In the genomic region with DNA sequence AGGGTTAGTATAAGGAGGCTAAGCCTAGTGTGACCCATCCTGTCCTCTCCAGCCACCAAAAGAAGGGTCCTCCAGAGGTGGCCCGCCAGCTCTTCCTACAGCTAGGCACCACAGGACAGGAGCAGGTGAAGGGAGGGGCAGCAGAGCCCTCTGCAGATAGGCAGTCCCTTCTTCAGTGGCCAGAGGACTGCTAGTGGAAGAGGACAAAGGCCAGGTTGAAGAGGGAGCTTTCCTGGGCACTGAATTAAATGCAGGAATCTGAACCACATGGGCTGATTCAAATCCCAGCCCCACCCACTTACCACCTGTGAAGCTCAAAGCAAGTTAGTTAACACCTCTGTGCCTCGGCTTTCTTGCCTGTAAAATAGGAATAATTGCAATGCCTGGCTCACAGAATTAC, we compare ENCODE assay signal across 24 cellular contexts.
"Had no signal": no experiment of that assay in that cellular context is flagged by ENCODE, and none has a peak within 500 bp of the region (broad histone marks: within the 10 kb centered on the region; RNA-seq: fewer than 3 reads in every experiment).

No MANE protein-coding gene starts in this region.

- H3K27me3 ChIP-seq: gastrocnemius medialis, pancreas, thyroid gland had no signal

- H3K27me3 Mint-ChIP-seq: natural killer cell treated with Interleukin-12 subunit alpha and Interleukin-12 subunit beta and Interleukin-15 and Interleukin-18, amount 100 ng/mL, for 72 hours had no signal

- H3K9me3 ChIP-seq: esophagus muscularis mucosa, gastrocnemius medialis, left ventricle myocardium inferior, lower lobe of right lung, pancreas, suprapubic skin, thyroid gland had no signal

- H3K36me3 ChIP-seq: esophagus muscularis mucosa, gastrocnemius medialis, left ventricle myocardium inferior, lower lobe of right lung, pancreas, suprapubic skin, thyroid gland had no signal

- FAIRE-seq: kidney, pancreas had no signal

- H3K4me1 Mint-ChIP-seq: memory B cell; stimulated activated effector memory CD8-positive, alpha-beta T cell treated with anti-CD3 and anti-CD28 coated beads, Interleukin-12 subunit alpha, Interleukin-12 subunit beta, amount 100 ng/mL, for 72 hours had no signal

- DNase-seq: effector memory CD4-positive, alpha-beta T cell; gastrocnemius medialis; glutamatergic neuron; kidney; left cardiac atrium; left ventricle myocardium inferior; lower lobe of right lung; midbrain; occipital lobe; pancreas; right cardiac atrium; stimulated activated CD4-positive, alpha-beta T cell treated with anti-CD3 and anti-CD28 coated beads, Interleukin-4, amount 100 ng/mL, for 1 hour; stimulated activated CD8-positive, alpha-beta memory T cell treated with anti-CD3 and anti-CD28 coated beads, Interleukin-4, amount 100 ng/mL, for 48 hours; stimulated activated naive CD8-positive, alpha-beta T cell treated with anti-CD3 and anti-CD28 coated beads, Interleukin-15, Interleukin-2, amounts not matched to agents 100 U/mL and 50 U/mL, for 24 hours; thyroid gland had no signal

- H3K4me1 ChIP-seq: lower lobe of right lung, pancreas, suprapubic skin had no signal

- H3K4me2 ChIP-seq: smooth muscle cell had no signal

- H3K9me3 Mint-ChIP-seq: stimulated activated effector memory CD8-positive, alpha-beta T cell treated with anti-CD3 and anti-CD28 coated beads, Interleukin-12 subunit alpha, Interleukin-12 subunit beta, amount 100 ng/mL, for 72 hours; type B pancreatic cell had no signal

- H3K27ac ChIP-seq: epithelial cell of prostate, esophagus muscularis mucosa, gastrocnemius medialis, left ventricle myocardium inferior, lower lobe of right lung, pancreas, suprapubic skin, thyroid gland had no signal

- H3K4me3 ChIP-seq: esophagus muscularis mucosa, gastrocnemius medialis, left ventricle myocardium inferior, lower lobe of right lung, pancreas, smooth muscle cell, suprapubic skin, thyroid gland had no signal

- H3K27ac Mint-ChIP-seq: memory B cell; natural killer cell treated with Interleukin-12 subunit alpha and Interleukin-12 subunit beta and Interleukin-15 and Interleukin-18, amount 100 ng/mL, for 72 hours; progenitor cell of endocrine pancreas; stimulated activated effector memory CD8-positive, alpha-beta T cell treated with anti-CD3 and anti-CD28 coated beads, Interleukin-12 subunit alpha, Interleukin-12 subunit beta, amount 100 ng/mL, for 72 hours; type B pancreatic cell had no signal

- H3K36me3 Mint-ChIP-seq: memory B cell; natural killer cell treated with Interleukin-12 subunit alpha and Interleukin-12 subunit beta and Interleukin-15 and Interleukin-18, amount 100 ng/mL, for 72 hours; type B pancreatic cell had no signal

- H3K4me3 Mint-ChIP-seq: memory B cell; natural killer cell treated with Interleukin-12 subunit alpha and Interleukin-12 subunit beta and Interleukin-15 and Interleukin-18, amount 100 ng/mL, for 72 hours; stimulated activated effector memory CD8-positive, alpha-beta T cell treated with anti-CD3 and anti-CD28 coated beads, Interleukin-12 subunit alpha, Interleukin-12 subunit beta, amount 100 ng/mL, for 72 hours; type B pancreatic cell had no signal

- ATAC-seq: gastrocnemius medialis; left cardiac atrium; lower lobe of right lung; natural killer cell treated with Interleukin-12 subunit alpha and Interleukin-12 subunit beta and Interleukin-15 and Interleukin-18, amount 100 ng/mL, for 72 hours; pancreas; right cardiac atrium; stimulated activated effector memory CD8-positive, alpha-beta T cell treated with anti-CD3 and anti-CD28 coated beads, Interleukin-12 subunit alpha, Interleukin-12 subunit beta, amount 100 ng/mL, for 72 hours; stimulated activated naive CD8-positive, alpha-beta T cell treated with anti-CD3 and anti-CD28 coated beads, Interleukin-15, Interleukin-2, amounts not matched to agents 100 U/mL and 50 U/mL, for 24 hours had no signal
